Comparison of ENCODE assay signal across 21 cellular contexts in genomic region chr4:83858121-83858520, GRCh38.
"Had no signal": no experiment of that assay in that cellular context is flagged by ENCODE, and none has a peak within 500 bp of the region (broad histone marks: within the 10 kb centered on the region; RNA-seq: fewer than 3 reads in every experiment).

No MANE protein-coding gene starts in this region.

- H3K27ac ChIP-seq: sigmoid colon, spleen, thoracic aorta, upper lobe of left lung had no signal

- H3K9me3 Mint-ChIP-seq: activated naive CD4-positive, alpha-beta T cell treated with anti-CD3 and anti-CD28 coated beads, Interleukin-2, amount 10 ng/mL, durations not matched to agents 7 days and 5 days; nephron; stimulated activated naive B cell treated with anti-CD40 and anti-IgM and Interleukin-4, amounts not matched to agents 10 μg/mL and 1 μg/mL and 100 μg/mL, for 72 hours had no signal

- H3K4me1 ChIP-seq: sigmoid colon, spleen, upper lobe of left lung had no signal

- H3K9me3 ChIP-seq: sigmoid colon, spleen, thoracic aorta, upper lobe of left lung had no signal

- H3K4me1 Mint-ChIP-seq: activated naive CD4-positive, alpha-beta T cell treated with anti-CD3 and anti-CD28 coated beads, Interleukin-2, amount 10 ng/mL, durations not matched to agents 7 days and 5 days; stimulated activated naive B cell treated with anti-CD40 and anti-IgM and Interleukin-4, amounts not matched to agents 10 μg/mL and 1 μg/mL and 100 μg/mL, for 72 hours had no signal

- DNase-seq: activated CD4-positive, alpha-beta T cell treated with anti-CD3 and anti-CD28 coated beads, Interleukin-2, amount 50 U/mL, for 1 hour; activated CD4-positive, CD25-positive, alpha-beta regulatory T cell treated with anti-CD3 and anti-CD28 coated beads, Interleukin-2, amount 50 U/mL, for 72 hours; activated CD8-positive, alpha-beta memory T cell treated with anti-CD3 and anti-CD28 coated beads, Interleukin-2, amount 50 U/mL, for 48 hours; activated effector memory CD4-positive, alpha-beta T cell treated with Interleukin-2 at 50 U/mL for 16 hours; activated naive CD4-positive, alpha-beta T cell treated with anti-CD3 and anti-CD28 coated beads, Interleukin-2, amount 10 ng/mL, durations not matched to agents 7 days and 5 days; activated T-cell treated with anti-CD3 and anti-CD28 coated beads, Interleukin-2, amount 50 U/mL, for 48 hours; aorta; cerebellar nuclear complex; cortex of kidney; erythroblast; foreskin melanocyte; hypothalamus; islet precursor cell; midbrain; sigmoid colon; spleen; stimulated activated CD4-positive, alpha-beta T cell treated with anti-CD3 and anti-CD28 coated beads, Interleukin-4, amount 100 ng/mL, for 4 hours; stimulated activated naive B cell treated with anti-CD40 and anti-IgM and Interleukin-4, amounts not matched to agents 10 μg/mL and 1 μg/mL and 100 μg/mL, for 72 hours; upper lobe of left lung had no signal

- H3K36me3 Mint-ChIP-seq: activated naive CD4-positive, alpha-beta T cell treated with anti-CD3 and anti-CD28 coated beads, Interleukin-2, amount 10 ng/mL, durations not matched to agents 7 days and 5 days; stimulated activated naive B cell treated with anti-CD40 and anti-IgM and Interleukin-4, amounts not matched to agents 10 μg/mL and 1 μg/mL and 100 μg/mL, for 72 hours had no signal

- H3K36me3 ChIP-seq: sigmoid colon, spleen, thoracic aorta, upper lobe of left lung had no signal

- ATAC-seq: stimulated activated naive B cell treated with anti-CD40 and anti-IgM and Interleukin-4, amounts not matched to agents 10 μg/mL and 1 μg/mL and 100 μg/mL, for 72 hours had no signal

- H3K27me3 ChIP-seq: sigmoid colon, spleen, upper lobe of left lung had no signal

- H3K4me3 Mint-ChIP-seq: activated naive CD4-positive, alpha-beta T cell treated with anti-CD3 and anti-CD28 coated beads, Interleukin-2, amount 10 ng/mL, durations not matched to agents 7 days and 5 days; nephron; stimulated activated naive B cell treated with anti-CD40 and anti-IgM and Interleukin-4, amounts not matched to agents 10 μg/mL and 1 μg/mL and 100 μg/mL, for 72 hours had no signal

- H3K27ac Mint-ChIP-seq: activated naive CD4-positive, alpha-beta T cell treated with anti-CD3 and anti-CD28 coated beads, Interleukin-2, amount 10 ng/mL, durations not matched to agents 7 days and 5 days; nephron; stimulated activated naive B cell treated with anti-CD40 and anti-IgM and Interleukin-4, amounts not matched to agents 10 μg/mL and 1 μg/mL and 100 μg/mL, for 72 hours had no signal

- H3K4me3 ChIP-seq: sigmoid colon, spleen, thoracic aorta, upper lobe of left lung had no signal

- H3K27me3 Mint-ChIP-seq: activated naive CD4-positive, alpha-beta T cell treated with anti-CD3 and anti-CD28 coated beads, Interleukin-2, amount 10 ng/mL, durations not matched to agents 7 days and 5 days had no signal
